ENCODE assay signal across 2 cellular contexts in genomic region chr11:44000731-44001130, GRCh38.
TF ChIP-seq lines count a peak whose summit lies in the region.

No MANE protein-coding gene starts in this region.

TF ChIP-seq in GM23338, 12 proteins besides CTCF, POLR2A, EP300 and RAD21:
- TF ChIP-seq CREB1 (CRISPR knock-in tag; IDR thresholded peaks at IDR 0.05; ENCODE audit: low read depth) (no peak), STAT1 (IDR thresholded peaks at IDR 0.05; ENCODE audit: unreplicated experiment) (no peak), ZNF331 (CRISPR knock-in tag; IDR thresholded peaks at IDR 0.05; ENCODE audit: low read depth) (no peak), EZH2phosphoT487 (IDR thresholded peaks at IDR 0.05; ENCODE audit: unreplicated experiment) (no peak), NANOG (IDR thresholded peaks at IDR 0.05; ENCODE audit: borderline replicate concordance) (no peak), EZH2 (IDR thresholded peaks at IDR 0.05; ENCODE audit: low read depth, unreplicated experiment) (no peak), POLR2AphosphoS5 (IDR thresholded peaks at IDR 0.05; ENCODE audit: low read depth) (no peak), JUNB (IDR thresholded peaks at IDR 0.05; ENCODE audit: unreplicated experiment) (no peak), ZNF114 (CRISPR knock-in tag; IDR thresholded peaks at IDR 0.05) (no peak)
- TF ChIP-seq, protein P1, sequence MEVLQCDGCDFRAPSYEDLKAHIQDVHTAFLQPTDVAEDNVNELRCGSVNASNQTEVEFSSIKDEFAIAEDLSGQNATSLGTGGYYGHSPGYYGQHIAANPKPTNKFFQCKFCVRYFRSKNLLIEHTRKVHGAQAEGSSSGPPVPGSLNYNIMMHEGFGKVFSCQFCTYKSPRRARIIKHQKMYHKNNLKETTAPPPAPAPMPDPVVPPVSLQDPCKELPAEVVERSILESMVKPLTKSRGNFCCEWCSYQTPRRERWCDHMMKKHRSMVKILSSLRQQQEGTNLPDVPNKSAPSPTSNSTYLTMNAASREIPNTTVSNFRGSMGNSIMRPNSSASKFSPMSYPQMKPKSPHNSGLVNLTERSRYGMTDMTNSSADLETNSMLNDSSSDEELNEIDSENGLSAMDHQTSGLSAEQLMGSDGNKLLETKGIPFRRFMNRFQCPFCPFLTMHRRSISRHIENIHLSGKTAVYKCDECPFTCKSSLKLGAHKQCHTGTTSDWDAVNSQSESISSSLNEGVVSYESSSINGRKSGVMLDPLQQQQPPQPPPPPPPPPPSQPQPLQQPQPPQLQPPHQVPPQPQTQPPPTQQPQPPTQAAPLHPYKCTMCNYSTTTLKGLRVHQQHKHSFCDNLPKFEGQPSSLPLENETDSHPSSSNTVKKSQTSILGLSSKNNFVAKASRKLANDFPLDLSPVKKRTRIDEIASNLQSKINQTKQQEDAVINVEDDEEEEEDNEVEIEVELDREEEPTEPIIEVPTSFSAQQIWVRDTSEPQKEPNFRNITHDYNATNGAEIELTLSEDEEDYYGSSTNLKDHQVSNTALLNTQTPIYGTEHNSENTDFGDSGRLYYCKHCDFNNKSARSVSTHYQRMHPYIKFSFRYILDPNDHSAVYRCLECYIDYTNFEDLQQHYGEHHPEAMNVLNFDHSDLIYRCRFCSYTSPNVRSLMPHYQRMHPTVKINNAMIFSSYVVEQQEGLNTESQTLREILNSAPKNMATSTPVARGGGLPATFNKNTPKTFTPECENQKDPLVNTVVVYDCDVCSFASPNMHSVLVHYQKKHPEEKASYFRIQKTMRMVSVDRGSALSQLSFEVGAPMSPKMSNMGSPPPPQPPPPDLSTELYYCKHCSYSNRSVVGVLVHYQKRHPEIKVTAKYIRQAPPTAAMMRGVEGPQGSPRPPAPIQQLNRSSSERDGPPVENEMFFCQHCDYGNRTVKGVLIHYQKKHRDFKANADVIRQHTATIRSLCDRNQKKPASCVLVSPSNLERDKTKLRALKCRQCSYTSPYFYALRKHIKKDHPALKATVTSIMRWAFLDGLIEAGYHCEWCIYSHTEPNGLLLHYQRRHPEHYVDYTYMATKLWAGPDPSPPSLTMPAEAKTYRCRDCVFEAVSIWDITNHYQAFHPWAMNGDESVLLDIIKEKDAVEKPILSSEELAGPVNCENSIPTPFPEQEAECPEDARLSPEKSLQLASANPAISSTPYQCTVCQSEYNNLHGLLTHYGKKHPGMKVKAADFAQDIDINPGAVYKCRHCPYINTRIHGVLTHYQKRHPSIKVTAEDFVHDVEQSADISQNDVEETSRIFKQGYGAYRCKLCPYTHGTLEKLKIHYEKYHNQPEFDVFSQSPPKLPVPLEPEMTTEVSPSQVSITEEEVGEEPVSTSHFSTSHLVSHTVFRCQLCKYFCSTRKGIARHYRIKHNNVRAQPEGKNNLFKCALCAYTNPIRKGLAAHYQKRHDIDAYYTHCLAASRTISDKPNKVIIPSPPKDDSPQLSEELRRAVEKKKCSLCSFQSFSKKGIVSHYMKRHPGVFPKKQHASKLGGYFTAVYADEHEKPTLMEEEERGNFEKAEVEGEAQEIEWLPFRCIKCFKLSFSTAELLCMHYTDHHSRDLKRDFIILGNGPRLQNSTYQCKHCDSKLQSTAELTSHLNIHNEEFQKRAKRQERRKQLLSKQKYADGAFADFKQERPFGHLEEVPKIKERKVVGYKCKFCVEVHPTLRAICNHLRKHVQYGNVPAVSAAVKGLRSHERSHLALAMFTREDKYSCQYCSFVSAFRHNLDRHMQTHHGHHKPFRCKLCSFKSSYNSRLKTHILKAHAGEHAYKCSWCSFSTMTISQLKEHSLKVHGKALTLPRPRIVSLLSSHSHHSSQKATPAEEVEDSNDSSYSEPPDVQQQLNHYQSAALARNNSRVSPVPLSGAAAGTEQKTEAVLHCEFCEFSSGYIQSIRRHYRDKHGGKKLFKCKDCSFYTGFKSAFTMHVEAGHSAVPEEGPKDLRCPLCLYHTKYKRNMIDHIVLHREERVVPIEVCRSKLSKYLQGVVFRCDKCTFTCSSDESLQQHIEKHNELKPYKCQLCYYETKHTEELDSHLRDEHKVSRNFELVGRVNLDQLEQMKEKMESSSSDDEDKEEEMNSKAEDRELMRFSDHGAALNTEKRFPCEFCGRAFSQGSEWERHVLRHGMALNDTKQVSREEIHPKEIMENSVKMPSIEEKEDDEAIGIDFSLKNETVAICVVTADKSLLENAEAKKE (CRISPR knock-in tag; IDR thresholded peaks at IDR 0.05): no peak
- TF ChIP-seq, protein P2, sequence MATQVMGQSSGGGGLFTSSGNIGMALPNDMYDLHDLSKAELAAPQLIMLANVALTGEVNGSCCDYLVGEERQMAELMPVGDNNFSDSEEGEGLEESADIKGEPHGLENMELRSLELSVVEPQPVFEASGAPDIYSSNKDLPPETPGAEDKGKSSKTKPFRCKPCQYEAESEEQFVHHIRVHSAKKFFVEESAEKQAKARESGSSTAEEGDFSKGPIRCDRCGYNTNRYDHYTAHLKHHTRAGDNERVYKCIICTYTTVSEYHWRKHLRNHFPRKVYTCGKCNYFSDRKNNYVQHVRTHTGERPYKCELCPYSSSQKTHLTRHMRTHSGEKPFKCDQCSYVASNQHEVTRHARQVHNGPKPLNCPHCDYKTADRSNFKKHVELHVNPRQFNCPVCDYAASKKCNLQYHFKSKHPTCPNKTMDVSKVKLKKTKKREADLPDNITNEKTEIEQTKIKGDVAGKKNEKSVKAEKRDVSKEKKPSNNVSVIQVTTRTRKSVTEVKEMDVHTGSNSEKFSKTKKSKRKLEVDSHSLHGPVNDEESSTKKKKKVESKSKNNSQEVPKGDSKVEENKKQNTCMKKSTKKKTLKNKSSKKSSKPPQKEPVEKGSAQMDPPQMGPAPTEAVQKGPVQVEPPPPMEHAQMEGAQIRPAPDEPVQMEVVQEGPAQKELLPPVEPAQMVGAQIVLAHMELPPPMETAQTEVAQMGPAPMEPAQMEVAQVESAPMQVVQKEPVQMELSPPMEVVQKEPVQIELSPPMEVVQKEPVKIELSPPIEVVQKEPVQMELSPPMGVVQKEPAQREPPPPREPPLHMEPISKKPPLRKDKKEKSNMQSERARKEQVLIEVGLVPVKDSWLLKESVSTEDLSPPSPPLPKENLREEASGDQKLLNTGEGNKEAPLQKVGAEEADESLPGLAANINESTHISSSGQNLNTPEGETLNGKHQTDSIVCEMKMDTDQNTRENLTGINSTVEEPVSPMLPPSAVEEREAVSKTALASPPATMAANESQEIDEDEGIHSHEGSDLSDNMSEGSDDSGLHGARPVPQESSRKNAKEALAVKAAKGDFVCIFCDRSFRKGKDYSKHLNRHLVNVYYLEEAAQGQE (IDR thresholded peaks at IDR 0.05; ENCODE audit: unreplicated experiment): no peak
- TF ChIP-seq, protein P3, sequence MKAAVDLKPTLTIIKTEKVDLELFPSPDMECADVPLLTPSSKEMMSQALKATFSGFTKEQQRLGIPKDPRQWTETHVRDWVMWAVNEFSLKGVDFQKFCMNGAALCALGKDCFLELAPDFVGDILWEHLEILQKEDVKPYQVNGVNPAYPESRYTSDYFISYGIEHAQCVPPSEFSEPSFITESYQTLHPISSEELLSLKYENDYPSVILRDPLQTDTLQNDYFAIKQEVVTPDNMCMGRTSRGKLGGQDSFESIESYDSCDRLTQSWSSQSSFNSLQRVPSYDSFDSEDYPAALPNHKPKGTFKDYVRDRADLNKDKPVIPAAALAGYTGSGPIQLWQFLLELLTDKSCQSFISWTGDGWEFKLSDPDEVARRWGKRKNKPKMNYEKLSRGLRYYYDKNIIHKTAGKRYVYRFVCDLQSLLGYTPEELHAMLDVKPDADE (IDR thresholded peaks at IDR 0.05): no peak

TF ChIP-seq in H1, 55 proteins besides CTCF, POLR2A, EP300 and RAD21:
- TF ChIP-seq TAF1 (IDR thresholded peaks at IDR 0.05; ENCODE audit: low read depth, low read length) (no peak), BCL11A (IDR thresholded peaks at IDR 0.05; ENCODE audit: low read depth in 2 of 2, low read length in 2 of 2) (no peak), HDAC2 (IDR thresholded peaks at IDR 0.05; ENCODE audit: borderline replicate concordance in 1 of 2, low read depth in 2 of 2, low read length in 2 of 2) (peak in 1 of 2 experiments; percentile 72; a peak in 1 of 4 replicates), GABPA (IDR thresholded peaks at IDR 0.05; ENCODE audit: borderline replicate concordance, insufficient read depth, low read length) (no peak), KDM1A (IDR thresholded peaks at IDR 0.05; ENCODE audit: borderline replicate concordance, low read length) (peak; percentile 59; the same call in 1 of the 2 replicates)
TF ChIP-seq in H1: peak in this region for 2.
